Comparison of ENCODE assay signal across 8 cellular contexts in the genomic region with DNA sequence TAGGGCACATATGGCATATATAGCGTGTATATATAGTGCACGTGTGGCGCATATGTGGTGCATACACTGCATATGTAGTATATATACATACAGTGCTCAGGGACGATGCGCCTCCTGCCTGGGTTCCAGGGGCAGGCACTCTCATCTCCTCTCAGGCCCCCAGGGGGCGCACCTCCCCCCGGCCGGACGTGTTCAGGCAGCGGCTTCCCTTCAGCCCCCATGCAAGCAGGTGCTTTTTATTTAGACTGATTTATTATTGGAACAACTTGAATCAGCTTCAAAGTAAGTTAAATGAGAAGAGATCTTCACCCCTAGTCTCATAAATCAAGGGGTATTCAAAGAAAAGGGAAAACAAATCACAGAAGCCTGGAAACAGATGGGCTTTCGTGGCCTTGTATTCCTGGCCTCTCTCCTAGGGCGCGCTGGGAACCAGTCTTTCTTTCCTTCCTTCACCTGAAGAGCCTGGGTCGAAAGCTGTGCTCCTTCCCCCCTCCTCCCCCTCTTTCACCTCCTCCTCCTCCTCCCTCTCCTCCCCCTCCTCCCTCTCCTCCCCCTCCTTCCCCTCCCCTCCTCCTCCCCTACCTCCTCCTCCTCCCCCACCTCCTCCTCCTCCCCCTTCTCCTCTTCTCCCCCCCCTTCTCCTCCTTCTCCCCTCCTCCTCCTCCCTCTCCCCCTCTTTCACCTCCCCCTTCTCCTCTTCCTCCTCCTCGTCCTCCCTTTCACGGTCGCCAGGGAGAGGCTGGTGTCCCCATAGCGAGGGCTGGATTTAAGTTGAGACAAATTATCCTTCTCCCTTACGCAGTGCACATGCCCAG.
DNase-seq lines count a peak whose midpoint lies in the region; ATAC-seq, FAIRE-seq and TF ChIP-seq lines count a peak whose summit lies in the region.

No MANE protein-coding gene starts in this region.

- peak; percentile 71 for TF ChIP-seq CTCF in D721Med (IDR thresholded peaks at IDR 0.05; ENCODE audit: insufficient read depth, missing control alignments)
- TF ChIP-seq CTCF in RWPE2 (IDR thresholded peaks at IDR 0.05; ENCODE audit: poor library complexity, severe bottlenecking): peak; percentile 78

- H3K4me3 Mint-ChIP-seq in activated T-helper 17 cell treated with anti-CD3 and anti-CD28 coated beads, Interleukin-2, amount 50 U/mL, for 72 hours: no peak overlapping the region

- H3K9me3 ChIP-seq in Karpas-422 (ENCODE audit: low read length) (no peaks in the 10 kb centered on the region), RWPE2 (ENCODE audit: severe bottlenecking) (no peaks in the 10 kb centered on the region)

- no peaks in the 10 kb centered on the region for H3K36me3 Mint-ChIP-seq in activated T-helper 17 cell treated with anti-CD3 and anti-CD28 coated beads, Interleukin-2, amount 50 U/mL, for 72 hours (ENCODE audit: low read depth)

- H3K4me1 ChIP-seq in Karpas-422 (ENCODE audit: low read length): no peaks in the 10 kb centered on the region
- no peaks in the 10 kb centered on the region for H3K4me1 ChIP-seq in RWPE2 (ENCODE audit: insufficient read depth, poor library complexity, severe bottlenecking)

- H3K4me2 ChIP-seq in Karpas-422 (ENCODE audit: low read depth, low read length, poor library complexity, severe bottlenecking): no peak overlapping the region

- H3K9me3 Mint-ChIP-seq in activated T-helper 17 cell treated with anti-CD3 and anti-CD28 coated beads, Interleukin-2, amount 50 U/mL, for 72 hours: no peaks in the 10 kb centered on the region

- DNase-seq in D721Med (ENCODE audit: insufficient read length, low spot score) (no peak), Karpas-422 (peak; percentile 86), RWPE2 (ENCODE audit: low spot score) (no peak), left cardiac atrium (peak; percentile 48), midbrain (lab: John Stamatoyannopoulos, UW) (no peak), hippocampal formation (lab: John Stamatoyannopoulos, UW) (no peak)
- DNase-seq in stimulated activated CD4-positive, alpha-beta T cell treated with anti-CD3 and anti-CD28 coated beads, Interleukin-1b, Interleukin-23, amount 100 ng/mL, for 4 hours (ENCODE audit: low read depth in 2 of 2): peak; percentile 63 to 69

- H3K36me3 ChIP-seq in Karpas-422 (ENCODE audit: insufficient read depth, low read length) (no peaks in the 10 kb centered on the region), RWPE2 (ENCODE audit: low read depth) (no peaks in the 10 kb centered on the region)

- ATAC-seq in RWPE2 (ENCODE audit: low read depth): peak; percentile 66
- ATAC-seq in activated T-helper 17 cell treated with anti-CD3 and anti-CD28 coated beads, Interleukin-2, amount 50 U/mL, for 72 hours (replicated peaks): peak; percentile 81
- no peak for ATAC-seq in left cardiac atrium

- H3K4me1 Mint-ChIP-seq in activated T-helper 17 cell treated with anti-CD3 and anti-CD28 coated beads, Interleukin-2, amount 50 U/mL, for 72 hours: no peaks in the 10 kb centered on the region

- no peak overlapping the region for H2AFZ ChIP-seq in Karpas-422 (ENCODE audit: low read length)

- H3K9me2 ChIP-seq in Karpas-422 (replicated peaks; ENCODE audit: insufficient read depth, low read length): no peaks in the 10 kb centered on the region

- H3K4me3 ChIP-seq in Karpas-422 (ENCODE audit: low read length): no peak overlapping the region
- H3K4me3 ChIP-seq in RWPE2 (ENCODE audit: severe bottlenecking): no peak overlapping the region

- no peaks in the 10 kb centered on the region for H4K20me1 ChIP-seq in Karpas-422 (ENCODE audit: insufficient read depth, low read depth, low read length)

- no peaks in the 10 kb centered on the region for H3K27me3 ChIP-seq in Karpas-422 (ENCODE audit: low read length)
- H3K27me3 ChIP-seq in RWPE2 (ENCODE audit: insufficient read depth, poor library complexity, severe bottlenecking): no peaks in the 10 kb centered on the region

- intact Hi-C loops in left cardiac atrium (cut with DNase I): loop anchor here (2.0 to 10.0 kb wide), 2 partner anchors 305 to 307 kb away; no protein-coding TSS in a partner anchor

- peaks cover 21% of the 10 kb centered on the region for H3K27me3 Mint-ChIP-seq in activated T-helper 17 cell treated with anti-CD3 and anti-CD28 coated beads, Interleukin-2, amount 50 U/mL, for 72 hours

- no peak overlapping the region for H3K9ac ChIP-seq in Karpas-422 (ENCODE audit: low read length)

- no peaks in the 10 kb centered on the region for H3K79me2 ChIP-seq in Karpas-422 (ENCODE audit: low read length)

- no peak overlapping the region for H3K27ac ChIP-seq in Karpas-422 (ENCODE audit: low read length)
- H3K27ac ChIP-seq in RWPE2 (ENCODE audit: poor library complexity, severe bottlenecking): no peak overlapping the region

- H3K27ac Mint-ChIP-seq in activated T-helper 17 cell treated with anti-CD3 and anti-CD28 coated beads, Interleukin-2, amount 50 U/mL, for 72 hours: no peak overlapping the region

- no peak for FAIRE-seq in D721Med (lab: Jason Lieb, UNC)

Comparison
In these comparisons a context has a peak if more than half of its experiments do, and no peak if none do; other contexts are left out.
1. DNase-seq: peak in Karpas-422 (single experiment), left cardiac atrium (single experiment) and stimulated activated CD4-positive, alpha-beta T cell treated with anti-CD3 and anti-CD28 coated beads, Interleukin-1b, Interleukin-23, amount 100 ng/mL, for 4 hours (2 of 2); none in D721Med (single experiment), RWPE2 (single experiment), midbrain (single experiment) and hippocampal formation (0 of 2).
2. ATAC-seq: peak in RWPE2 (single experiment) and activated T-helper 17 cell treated with anti-CD3 and anti-CD28 coated beads, Interleukin-2, amount 50 U/mL, for 72 hours (single experiment); none in left cardiac atrium (0 of 2).